ENCODE assay signal across 1 cellular context in the genomic region with DNA sequence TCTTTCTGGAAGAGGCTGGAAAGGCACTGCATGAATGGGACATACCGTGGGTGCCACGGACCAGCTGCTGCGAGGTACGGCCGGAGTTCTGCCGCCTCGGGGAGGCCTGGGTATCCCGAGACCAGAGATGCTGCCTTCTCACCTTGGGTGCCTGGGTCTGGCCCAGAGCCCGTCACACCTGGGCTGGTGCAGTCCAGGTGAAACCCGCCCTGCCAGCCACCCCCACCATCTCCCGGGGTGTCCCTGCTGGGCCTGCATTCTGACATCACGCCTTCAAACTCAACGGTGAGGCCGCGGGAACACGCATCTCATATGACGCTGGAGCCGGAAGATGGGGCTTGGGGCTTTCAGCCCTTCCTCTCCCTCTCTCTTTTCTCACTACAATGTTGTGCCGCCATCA.
TF ChIP-seq lines count a peak whose summit lies in the region.

No MANE protein-coding gene starts in this region.

TF ChIP-seq in IMR-90, 13 proteins besides CTCF, POLR2A, EP300 and RAD21 (continued from another document):
- TF ChIP-seq NFE2L2 (IDR thresholded peaks at IDR 0.05; ENCODE audit: low read depth, low read length) = no peak
- TF ChIP-seq, protein P1, sequence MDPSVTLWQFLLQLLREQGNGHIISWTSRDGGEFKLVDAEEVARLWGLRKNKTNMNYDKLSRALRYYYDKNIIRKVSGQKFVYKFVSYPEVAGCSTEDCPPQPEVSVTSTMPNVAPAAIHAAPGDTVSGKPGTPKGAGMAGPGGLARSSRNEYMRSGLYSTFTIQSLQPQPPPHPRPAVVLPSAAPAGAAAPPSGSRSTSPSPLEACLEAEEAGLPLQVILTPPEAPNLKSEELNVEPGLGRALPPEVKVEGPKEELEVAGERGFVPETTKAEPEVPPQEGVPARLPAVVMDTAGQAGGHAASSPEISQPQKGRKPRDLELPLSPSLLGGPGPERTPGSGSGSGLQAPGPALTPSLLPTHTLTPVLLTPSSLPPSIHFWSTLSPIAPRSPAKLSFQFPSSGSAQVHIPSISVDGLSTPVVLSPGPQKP (IDR thresholded peaks at IDR 0.05; ENCODE audit: borderline replicate concordance, low read depth, low read length) = no peak
- TF ChIP-seq MXI1 (IDR thresholded peaks at IDR 0.05; ENCODE audit: borderline replicate concordance, low read depth, low read length) = no peak
TF ChIP-seq in IMR-90: peak in this region for 0.
